ENCODE assay signal across 27 cellular contexts in the genomic region with DNA sequence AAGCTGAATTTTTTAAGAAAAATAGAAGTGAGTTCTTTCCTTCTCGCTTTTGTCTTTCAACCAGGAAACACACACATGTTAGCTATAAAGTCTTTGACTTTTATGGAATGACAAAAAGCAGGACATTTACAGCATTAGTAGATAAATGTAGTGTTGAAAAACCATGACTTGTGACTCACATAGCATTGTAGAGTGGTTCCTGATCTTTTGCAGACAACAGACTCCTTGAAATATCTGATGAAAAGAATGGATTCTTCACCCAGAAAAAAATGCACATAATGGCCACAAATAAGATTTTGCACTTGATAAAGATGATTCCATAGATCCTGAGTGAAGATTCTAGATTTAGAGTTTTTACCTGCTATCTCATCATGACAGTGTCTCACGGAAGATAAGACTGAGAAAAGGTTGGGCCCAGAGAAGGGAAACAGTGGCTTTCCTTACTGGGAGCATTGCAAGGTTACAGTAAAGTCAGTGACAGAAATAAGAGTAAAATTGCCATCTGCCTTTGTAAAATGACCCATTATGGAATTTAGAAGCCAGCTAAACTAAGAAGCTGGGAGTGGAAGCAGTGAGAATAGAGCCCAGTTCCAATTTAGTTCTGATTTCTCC. TPM values are rescaled to one million over a fixed set of nuclear protein-coding genes. Genes with fewer than 3 reads are reported as not detected.
DNase-seq lines count a peak whose midpoint lies in the region; ATAC-seq and TF ChIP-seq lines count a peak whose summit lies in the region.
"Had no signal": no experiment of that assay in that cellular context is flagged by ENCODE, and none has a peak within 500 bp of the region (broad histone marks: within the 10 kb centered on the region; RNA-seq: fewer than 3 reads in every experiment).

No MANE protein-coding gene starts in this region.

- peaks cover 82% of the 10 kb centered on the region for H3K36me3 ChIP-seq in left ventricle myocardium inferior
- peaks cover 79% of the 10 kb centered on the region for H3K36me3 ChIP-seq in adipocyte (ENCODE audit: control insufficient read depth, insufficient read depth, low read length, severe bottlenecking)
- H3K36me3 ChIP-seq in lower lobe of right lung, result peaks cover 94% of the 10 kb centered on the region

- ATAC-seq in Right ventricle myocardium inferior (no peak), lower lobe of right lung (no peak)
- no peak for ATAC-seq in activated naive CD8-positive, alpha-beta T cell treated with anti-CD3 and anti-CD28 coated beads, Interleukin-2, amount 50 U/mL, for 24 hours
- ATAC-seq: left colon, mucosa of descending colon, WTC11 had no signal

- H3K27me3 Mint-ChIP-seq in activated naive CD8-positive, alpha-beta T cell treated with anti-CD3 and anti-CD28 coated beads, Interleukin-2, amount 50 U/mL, for 24 hours, result no peaks in the 10 kb centered on the region
- H3K27me3 Mint-ChIP-seq: activated CD4-positive, alpha-beta memory T cell treated with anti-CD3 and anti-CD28 coated beads, Interleukin-2, amount 10 ng/mL, durations not matched to agents 7 days and 5 days; CD4-positive, CD25-positive, alpha-beta regulatory T cell had no signal

- H3K4me3 Mint-ChIP-seq in activated naive CD8-positive, alpha-beta T cell treated with anti-CD3 and anti-CD28 coated beads, Interleukin-2, amount 50 U/mL, for 24 hours, result no peak overlapping the region
- H3K4me3 Mint-ChIP-seq: activated CD4-positive, alpha-beta memory T cell treated with anti-CD3 and anti-CD28 coated beads, Interleukin-2, amount 10 ng/mL, durations not matched to agents 7 days and 5 days; CD4-positive, CD25-positive, alpha-beta regulatory T cell; neural crest cell; WTC11 had no signal

- H3K27ac Mint-ChIP-seq in activated naive CD8-positive, alpha-beta T cell treated with anti-CD3 and anti-CD28 coated beads, Interleukin-2, amount 50 U/mL, for 24 hours, result no peak overlapping the region
- H3K27ac Mint-ChIP-seq: activated CD4-positive, alpha-beta memory T cell treated with anti-CD3 and anti-CD28 coated beads, Interleukin-2, amount 10 ng/mL, durations not matched to agents 7 days and 5 days; WTC11 had no signal

- H3K27ac ChIP-seq in left ventricle myocardium inferior (replicated peaks) (peak overlapping the region; percentile 53), substantia nigra (ENCODE audit: low read depth, low read length, poor library complexity, severe bottlenecking) (no peak overlapping the region), lower lobe of right lung (no peak overlapping the region)
- H3K27ac ChIP-seq: esophagus muscularis mucosa, Peyer's patch, SK-N-MC, spleen had no signal

- no peak for DNase-seq in left ventricle myocardium inferior
- no peak for DNase-seq in Right ventricle myocardium inferior (ENCODE audit: missing footprints)
- DNase-seq in adipocyte (ENCODE audit: low read depth), result peak; percentile 18
- peak; percentile 44 to 62 for DNase-seq in foreskin fibroblast
- DNase-seq in substantia nigra (lab: John Stamatoyannopoulos, UW), result no peak
- no peak for DNase-seq in activated naive CD8-positive, alpha-beta T cell treated with anti-CD3 and anti-CD28 coated beads, Interleukin-2, amount 50 U/mL, for 24 hours
- no peak for DNase-seq in NCI-H2107 (lab: John Stamatoyannopoulos, UW)
- DNase-seq in lower lobe of right lung, result no peak
- DNase-seq: activated CD4-positive, alpha-beta memory T cell treated with anti-CD3 and anti-CD28 coated beads, Interleukin-2, amount 10 ng/mL, durations not matched to agents 7 days and 5 days; CD4-positive, CD25-positive, alpha-beta regulatory T cell; cerebellar nuclear complex; DMS 273 treated with DMSO at 0.1 percent for 48 hours; effector memory CD4-positive, alpha-beta T cell; KBM-7; left colon; mucosa of descending colon; MV-4-11; NCI-H187 treated with DMSO at 0.1 percent for 48 hours; NCI-H446 treated with DMSO at 0.1 percent for 48 hours; Peyer's patch; spleen; stimulated activated CD4-positive, alpha-beta T cell treated with anti-CD3 and anti-CD28 coated beads, Interleukin-4, amount 100 ng/mL, for 24 hours had no signal

- peaks cover 63% of the 10 kb centered on the region for H3K36me3 Mint-ChIP-seq in activated naive CD8-positive, alpha-beta T cell treated with anti-CD3 and anti-CD28 coated beads, Interleukin-2, amount 50 U/mL, for 24 hours (ENCODE audit: low read depth)

- TF ChIP-seq CTCF in left ventricle myocardium inferior (IDR thresholded peaks at IDR 0.05; ENCODE audit: borderline replicate concordance), result no peak
- no peak for TF ChIP-seq CTCF in foreskin fibroblast (IDR thresholded peaks at IDR 0.05; ENCODE audit: low read depth, low read length)
- no peak for TF ChIP-seq CTCF in lower lobe of right lung (IDR thresholded peaks at IDR 0.05)

- H3K9ac ChIP-seq in adipocyte (ENCODE audit: low read length), result no peak overlapping the region

- H3K27me3 ChIP-seq in left ventricle myocardium inferior (ENCODE audit: low read depth) (no peaks in the 10 kb centered on the region), adipocyte (replicated peaks; ENCODE audit: control insufficient read depth, insufficient read depth, low read length) (no peaks in the 10 kb centered on the region), lower lobe of right lung (ENCODE audit: low read depth) (no peaks in the 10 kb centered on the region)
- H3K27me3 ChIP-seq: esophagus muscularis mucosa, Peyer's patch, spleen had no signal

- no peak overlapping the region for H3K4me3 ChIP-seq in left ventricle myocardium inferior
- no peak overlapping the region for H3K4me3 ChIP-seq in adipocyte (ENCODE audit: low read length)
- no peak overlapping the region for H3K4me3 ChIP-seq in foreskin fibroblast (ENCODE audit: low read depth in 1 of 2, low read length in 2 of 2)
- no peak overlapping the region for H3K4me3 ChIP-seq in lower lobe of right lung
- H3K4me3 ChIP-seq: esophagus muscularis mucosa, mucosa of descending colon, Peyer's patch, SK-N-MC, spleen had no signal

- H3K9me3 Mint-ChIP-seq in activated naive CD8-positive, alpha-beta T cell treated with anti-CD3 and anti-CD28 coated beads, Interleukin-2, amount 50 U/mL, for 24 hours, result no peaks in the 10 kb centered on the region
- H3K9me3 Mint-ChIP-seq: CD4-positive, CD25-positive, alpha-beta regulatory T cell; neural crest cell had no signal

- H3K4me1 Mint-ChIP-seq in activated naive CD8-positive, alpha-beta T cell treated with anti-CD3 and anti-CD28 coated beads, Interleukin-2, amount 50 U/mL, for 24 hours, result no peaks in the 10 kb centered on the region
- H3K4me1 Mint-ChIP-seq: neural crest cell, WTC11 had no signal

- peaks cover 8% of the 10 kb centered on the region for H3K9me3 ChIP-seq in left ventricle myocardium inferior (replicated peaks)
- H3K9me3 ChIP-seq in adipocyte (ENCODE audit: control insufficient read depth, low read length), result no peaks in the 10 kb centered on the region
- no peaks in the 10 kb centered on the region for H3K9me3 ChIP-seq in lower lobe of right lung
- H3K9me3 ChIP-seq: esophagus muscularis mucosa, mucosa of descending colon, Peyer's patch had no signal

- intact Hi-C loops in left ventricle myocardium inferior (cut with micrococcal nuclease) (no loop called here), Right ventricle myocardium inferior (cut with DNase I) (no loop called here), lower lobe of right lung (cut with DNase I) (no loop called here)

- H3K4me1 ChIP-seq in left ventricle myocardium inferior, result peaks cover 14% of the 10 kb centered on the region
- H3K4me1 ChIP-seq in adipocyte (ENCODE audit: control insufficient read depth, insufficient read depth, low read length), result peaks cover 8% of the 10 kb centered on the region
- H3K4me1 ChIP-seq in lower lobe of right lung, result no peaks in the 10 kb centered on the region
- H3K4me1 ChIP-seq: esophagus muscularis mucosa, Peyer's patch had no signal

RNA-seq across cellular contexts. Expression of gene SMARCAL1, which starts 14.0 kb away (rescaled TPM):
- total RNA-seq in left ventricle myocardium inferior, result 7.5 TPM
- total RNA-seq in Right ventricle myocardium inferior, result 10.5 TPM
- total RNA-seq in lower lobe of right lung, result 19.0 TPM

RNA-seq across cellular contexts. Expression of gene MARCHF4, which starts 54.0 kb away (rescaled TPM):
- total RNA-seq in left ventricle myocardium inferior (0.08 TPM), Right ventricle myocardium inferior (0.08 TPM), lower lobe of right lung (0.12 TPM)
- total RNA-seq: activated CD4-positive, alpha-beta memory T cell treated with anti-CD3 and anti-CD28 coated beads, Interleukin-2, amount 10 ng/mL, durations not matched to agents 7 days and 5 days; CD4-positive, CD25-positive, alpha-beta regulatory T cell; esophagus muscularis mucosa; spleen; ureter had no signal

Comparison
In these comparisons a context has a peak if more than half of its experiments do, and no peak if none do; other contexts are left out.
1. DNase-seq: peak in adipocyte (single experiment) and foreskin fibroblast (2 of 2); none in left ventricle myocardium inferior (single experiment), Right ventricle myocardium inferior (single experiment), substantia nigra (0 of 49), activated naive CD8-positive, alpha-beta T cell treated with anti-CD3 and anti-CD28 coated beads, Interleukin-2, amount 50 U/mL, for 24 hours (single experiment), NCI-H2107 (single experiment) and lower lobe of right lung (single experiment).